Comparison of ENCODE assay signal across 8 cellular contexts in the genomic region with DNA sequence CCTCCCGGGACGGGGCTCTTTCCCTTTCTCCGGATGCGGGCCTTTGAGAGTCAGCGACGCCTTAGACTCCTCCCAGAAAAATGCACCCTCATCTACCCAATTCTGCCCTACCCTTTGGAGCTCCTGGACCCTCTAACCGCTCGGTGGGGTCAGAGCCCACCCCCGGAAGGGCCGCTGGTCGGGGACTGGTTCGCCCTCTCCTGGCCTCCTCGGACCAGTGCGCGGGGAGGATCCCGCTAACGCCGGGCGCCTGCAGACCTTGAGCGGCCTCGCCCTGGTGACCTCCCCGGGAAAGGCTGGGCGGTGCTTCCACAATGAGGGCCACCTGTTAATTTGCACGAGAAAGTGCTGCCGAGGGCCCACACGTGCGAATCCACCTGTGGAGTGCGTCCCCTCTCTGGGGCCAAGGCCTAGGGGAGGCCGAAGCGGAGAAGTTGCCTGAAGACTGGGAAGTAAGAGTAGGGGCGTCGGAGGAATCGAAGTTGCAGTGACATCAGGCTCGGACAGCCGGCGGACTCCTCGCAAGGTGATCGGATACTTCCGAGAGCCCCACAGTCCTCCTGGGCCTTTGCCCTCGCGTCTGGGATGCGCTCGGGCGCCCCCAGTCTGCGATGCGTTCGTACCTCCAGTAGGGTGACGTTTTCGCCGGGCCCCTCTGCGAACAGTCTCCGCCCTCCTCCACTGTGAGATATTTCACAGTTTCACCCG.
DNase-seq lines count a peak whose midpoint lies in the region; ATAC-seq lines count a peak whose summit lies in the region.

No MANE protein-coding gene starts in this region.

- H3K27me3 Mint-ChIP-seq in activated CD8-positive, alpha-beta T cell treated with anti-CD3 and anti-CD28 coated beads, Interleukin-2, amount 10 ng/mL, durations not matched to agents 7 days and 5 days (ENCODE audit: low read depth) = peaks cover 7% of the 10 kb centered on the region

- POLR2A ChIA-PET in activated CD8-positive, alpha-beta T cell treated with anti-CD3 and anti-CD28 coated beads, Interleukin-2, amount 10 ng/mL, durations not matched to agents 7 days and 5 days (lab: Charles Lee) = interaction anchor here (0.7 to 5.8 kb wide), 11 partner anchors 54 to 1238 kb away, joined by 3 to 37 read pairs (median 4); partner anchors contain the start of genes CCDC82, CEP57, ENDOD1 and FAM76B

- CTCF ChIA-PET in activated CD8-positive, alpha-beta T cell treated with anti-CD3 and anti-CD28 coated beads, Interleukin-2, amount 10 ng/mL, durations not matched to agents 7 days and 5 days (lab: Charles Lee) = interaction anchor here (0.5 to 14.7 kb wide), 40 partner anchors 9 to 1192 kb away, joined by 3 to 362 read pairs (median 6); partner anchors contain the start of genes CEP57, CWC15, ENDOD1 and FAM76B

- ATAC-seq in GM19025 (IDR thresholded peaks at IDR 0.05; ENCODE audit: low read depth, unreplicated experiment) (peak; percentile 82), HG03280 (IDR thresholded peaks at IDR 0.05; ENCODE audit: unreplicated experiment) (peak; percentile 89)
- ATAC-seq in activated CD8-positive, alpha-beta T cell treated with anti-CD3 and anti-CD28 coated beads, Interleukin-2, amount 10 ng/mL, durations not matched to agents 7 days and 5 days = peak; percentile 96

- H3K9me3 Mint-ChIP-seq in activated CD8-positive, alpha-beta T cell treated with anti-CD3 and anti-CD28 coated beads, Interleukin-2, amount 10 ng/mL, durations not matched to agents 7 days and 5 days (ENCODE audit: insufficient read depth) = no peaks in the 10 kb centered on the region

- H3K27ac Mint-ChIP-seq in activated CD8-positive, alpha-beta T cell treated with anti-CD3 and anti-CD28 coated beads, Interleukin-2, amount 10 ng/mL, durations not matched to agents 7 days and 5 days = peak overlapping the region; percentile 91

- H3K36me3 Mint-ChIP-seq in activated CD8-positive, alpha-beta T cell treated with anti-CD3 and anti-CD28 coated beads, Interleukin-2, amount 10 ng/mL, durations not matched to agents 7 days and 5 days (ENCODE audit: low read depth) = no peaks in the 10 kb centered on the region

- H3K4me1 Mint-ChIP-seq in activated CD8-positive, alpha-beta T cell treated with anti-CD3 and anti-CD28 coated beads, Interleukin-2, amount 10 ng/mL, durations not matched to agents 7 days and 5 days (ENCODE audit: low read depth) = peaks cover 38% of the 10 kb centered on the region

- H3K4me3 Mint-ChIP-seq in activated CD8-positive, alpha-beta T cell treated with anti-CD3 and anti-CD28 coated beads, Interleukin-2, amount 10 ng/mL, durations not matched to agents 7 days and 5 days = peak overlapping the region; percentile 82

- DNase-seq in Ammon's horn (ENCODE audit: low spot score) = peak; percentile 96
- DNase-seq in NCI-H510A treated with DMSO at 0.1 percent for 48 hours (lab: John Stamatoyannopoulos, UW) = peak; percentile 84
- DNase-seq in activated CD8-positive, alpha-beta T cell treated with anti-CD3 and anti-CD28 coated beads, Interleukin-2, amount 10 ng/mL, durations not matched to agents 7 days and 5 days = peak; percentile 96
- peak; percentile 87 for DNase-seq in effector CD8-positive, alpha-beta T cell (lab: John Stamatoyannopoulos, UW)
- peak; percentile 92 to 94 for DNase-seq in lung microvascular endothelial cell (ENCODE audit: low read depth in 2 of 2)
- DNase-seq in stimulated activated CD4-positive, alpha-beta T cell treated with anti-CD3 and anti-CD28 coated beads, TNF-alpha, amount 100 ng/mL, for 4 hours (ENCODE audit: low read depth in 3 of 3) = peak; percentile 74 to 88 (median 86)

Comparison
In these comparisons a context has a peak if more than half of its experiments do, and no peak if none do; other contexts are left out.
1. Peak in every context shown above with its lines: DNase-seq and ATAC-seq.